In the genomic region with DNA sequence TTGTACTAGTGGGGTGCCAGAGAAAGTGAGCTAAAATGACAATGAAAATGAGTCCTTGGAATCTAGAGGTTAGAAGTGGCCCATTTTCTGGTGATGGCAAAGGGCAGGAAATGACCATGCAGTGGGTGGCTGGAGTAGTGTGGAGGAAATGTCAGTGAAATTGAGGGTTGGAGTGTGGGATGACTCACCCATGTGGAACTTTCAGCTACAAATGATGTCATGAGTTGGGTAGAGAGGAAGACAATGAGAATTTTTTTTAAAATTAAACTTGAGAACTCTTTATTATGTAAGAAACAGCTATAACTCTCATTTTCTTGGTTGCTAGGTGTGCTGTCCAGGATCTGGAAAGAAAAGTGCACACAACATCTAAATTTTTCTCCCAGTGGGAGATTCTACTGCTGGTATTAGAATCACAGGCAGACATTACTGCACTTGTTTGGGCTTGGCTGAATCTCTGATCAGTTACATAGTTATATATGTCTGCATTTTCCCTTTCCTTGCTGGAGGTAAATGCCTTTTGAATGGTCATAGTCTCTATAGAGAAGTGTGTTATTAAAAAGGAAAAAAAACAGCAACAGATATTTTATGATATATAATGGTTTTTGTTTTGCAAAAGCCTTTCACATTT, we compare ENCODE assay signal across 8 cellular contexts. TPM values are rescaled to one million over a fixed set of nuclear protein-coding genes. Genes with fewer than 3 reads are reported as not detected.
DNase-seq lines count a peak whose midpoint lies in the region; ATAC-seq and TF ChIP-seq lines count a peak whose summit lies in the region.

No MANE protein-coding gene starts in this region.

- DNase-seq in kidney tubule cell (ENCODE audit: low spot score) (peak; percentile 91), SIG-M5 treated with dmso at 0.1 percent for 504 hours (lab: John Stamatoyannopoulos, UW; ENCODE audit: unreplicated experiment) (no peak), glutamatergic neuron (no peak), DMS 273 treated with DMSO at 0.1 percent for 48 hours (lab: John Stamatoyannopoulos, UW) (no peak)

- H3K27me3 ChIP-seq in BLaER1 treated with 17β-estradiol and CSF1 and Interleukin-3, amounts not matched to agents 10 nM and 100 nM: no peaks in the 10 kb centered on the region

- H3K9ac ChIP-seq in BLaER1 treated with 17β-estradiol and CSF1 and Interleukin-3, amounts not matched to agents 10 nM and 100 nM: no peak overlapping the region

- no peak overlapping the region for H3K4me3 ChIP-seq in BLaER1 treated with 17β-estradiol and CSF1 and Interleukin-3, amounts not matched to agents 10 nM and 100 nM

- no peaks in the 10 kb centered on the region for H3K36me3 Mint-ChIP-seq in glutamatergic neuron (ENCODE audit: unreplicated experiment)

- peak overlapping the region in 4 of 11 experiments; percentile 26 to 45 (median 40); a peak in 5 of 22 replicates for H3K27ac ChIP-seq in BLaER1 treated with 17β-estradiol and CSF1 and Interleukin-3, amounts not matched to agents 10 nM and 100 nM
- peak overlapping the region; percentile 48 for H3K27ac ChIP-seq in VCaP

- peaks cover 1% of the 10 kb centered on the region for H3K9me3 Mint-ChIP-seq in glutamatergic neuron (ENCODE audit: unreplicated experiment)

- no peaks in the 10 kb centered on the region for H3K27me3 Mint-ChIP-seq in glutamatergic neuron (ENCODE audit: unreplicated experiment)

- no peaks in the 10 kb centered on the region for H3K4me1 Mint-ChIP-seq in glutamatergic neuron (ENCODE audit: low read depth, unreplicated experiment)

- no peak overlapping the region for H3K27ac Mint-ChIP-seq in glutamatergic neuron (ENCODE audit: unreplicated experiment)

- H3K4me3 Mint-ChIP-seq in glutamatergic neuron (ENCODE audit: unreplicated experiment): no peak overlapping the region

- TF ChIP-seq CTCF in VCaP (conservative IDR thresholded peaks at IDR 0.05) (no peak), glutamatergic neuron (IDR thresholded peaks at IDR 0.05; ENCODE audit: partially characterized antibody, unreplicated experiment) (no peak)

- H3K4me2 ChIP-seq in BLaER1 treated with 17β-estradiol and CSF1 and Interleukin-3, amounts not matched to agents 10 nM and 100 nM: peak overlapping the region; percentile 41 to 79 (median 66)

- ATAC-seq in HG02852 (IDR thresholded peaks at IDR 0.05; ENCODE audit: unreplicated experiment) (peak; percentile 45), HG03520 (IDR thresholded peaks at IDR 0.05; ENCODE audit: unreplicated experiment) (no peak)

- H3K9me3 ChIP-seq in BLaER1 treated with 17β-estradiol and CSF1 and Interleukin-3, amounts not matched to agents 10 nM and 100 nM (replicated peaks in 1 of 11): peaks cover 0 to 20% (median 10%) of the 10 kb centered on the region in 11 experiments; a peak in 11 of 22 replicates

- H3K36me3 ChIP-seq in BLaER1 treated with 17β-estradiol and CSF1 and Interleukin-3, amounts not matched to agents 10 nM and 100 nM: no peaks in the 10 kb centered on the region

- H4K20me1 ChIP-seq in BLaER1 treated with 17β-estradiol and CSF1 and Interleukin-3, amounts not matched to agents 10 nM and 100 nM: no peaks in the 10 kb centered on the region

- peaks cover 32 to 77% (median 56%) of the 10 kb centered on the region in 10 experiments for H3K4me1 ChIP-seq in BLaER1 treated with 17β-estradiol and CSF1 and Interleukin-3, amounts not matched to agents 10 nM and 100 nM

RNA-seq across cellular contexts. Expression of a gene that starts 56.8 kb away (rescaled TPM):
- 1.3 TPM for total RNA-seq in glutamatergic neuron (ENCODE audit: unreplicated experiment)
